In the genomic region with DNA sequence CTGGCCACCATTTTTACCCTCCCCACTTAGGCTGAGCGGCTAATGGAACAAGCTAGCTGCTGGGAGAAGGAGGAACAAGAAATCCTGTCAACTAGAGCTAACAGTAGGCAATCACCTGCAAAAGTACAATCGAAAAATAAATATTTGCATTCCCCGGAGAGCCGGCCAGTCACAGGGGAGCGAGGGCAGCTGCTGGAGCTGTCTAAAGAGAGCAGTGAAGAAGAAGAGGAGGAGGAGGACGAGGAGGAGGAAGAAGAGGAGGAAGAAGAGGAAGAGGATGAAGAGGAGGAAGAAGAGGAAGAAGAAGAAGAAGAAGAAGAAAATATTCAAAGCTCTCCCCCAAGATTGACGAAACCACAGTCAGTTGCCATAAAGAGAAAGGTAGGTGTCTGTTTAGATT, we compare ENCODE assay signal across 8 cellular contexts.
DNase-seq lines count a peak whose midpoint lies in the region; ATAC-seq lines count a peak whose summit lies in the region.

No MANE protein-coding gene starts in this region.

- H3K4me3 Mint-ChIP-seq in activated T-cell treated with anti-CD3 and anti-CD28 coated beads, Interleukin-2, amount 50 U/mL, for 24 hours: no peak overlapping the region
- H3K4me3 Mint-ChIP-seq in dendritic cell treated with granulocyte-macrophage colony-stimulating factor and Interleukin-4, amounts not matched to agents 40 ng/mL and 50 ng/mL, for 4 days: no peak overlapping the region

- no peak for ATAC-seq in HG02981 (IDR thresholded peaks at IDR 0.05; ENCODE audit: unreplicated experiment)
- ATAC-seq in HG03457 (IDR thresholded peaks at IDR 0.05; ENCODE audit: unreplicated experiment): no peak

- H3K36me3 Mint-ChIP-seq in activated T-cell treated with anti-CD3 and anti-CD28 coated beads, Interleukin-2, amount 50 U/mL, for 24 hours (ENCODE audit: low read depth): peaks cover 61% of the 10 kb centered on the region
- peaks cover 48% of the 10 kb centered on the region for H3K36me3 Mint-ChIP-seq in dendritic cell treated with granulocyte-macrophage colony-stimulating factor and Interleukin-4, amounts not matched to agents 40 ng/mL and 50 ng/mL, for 4 days (ENCODE audit: low read depth)

- no peak for DNase-seq in activated T-cell treated with anti-CD3 and anti-CD28 coated beads, Interleukin-2, amount 50 U/mL, for 24 hours
- DNase-seq in activated T-cell treated with anti-CD3 and anti-CD28 coated beads for 4 hours (no peak), NCI-H2081 treated with DMSO at 0.1 percent for 48 hours (lab: John Stamatoyannopoulos, UW) (peak; percentile 30), substantia nigra (lab: John Stamatoyannopoulos, UW) (no peak), RKO (ENCODE audit: low spot score) (no peak)

- no peaks in the 10 kb centered on the region for H3K9me3 Mint-ChIP-seq in activated T-cell treated with anti-CD3 and anti-CD28 coated beads, Interleukin-2, amount 50 U/mL, for 24 hours
- no peaks in the 10 kb centered on the region for H3K9me3 Mint-ChIP-seq in dendritic cell treated with granulocyte-macrophage colony-stimulating factor and Interleukin-4, amounts not matched to agents 40 ng/mL and 50 ng/mL, for 4 days

- intact Hi-C loops in dendritic cell treated with granulocyte-macrophage colony-stimulating factor and Interleukin-4, amounts not matched to agents 40 ng/mL and 50 ng/mL, for 4 days (cut with micrococcal nuclease): loop anchor here (5.0 kb wide), 1 partner anchor 755 kb away; no protein-coding TSS in a partner anchor

- H3K4me1 Mint-ChIP-seq in activated T-cell treated with anti-CD3 and anti-CD28 coated beads, Interleukin-2, amount 50 U/mL, for 24 hours (ENCODE audit: low read depth): peaks cover 37% of the 10 kb centered on the region
- H3K4me1 Mint-ChIP-seq in dendritic cell treated with granulocyte-macrophage colony-stimulating factor and Interleukin-4, amounts not matched to agents 40 ng/mL and 50 ng/mL, for 4 days (ENCODE audit: low read depth): peaks cover 9% of the 10 kb centered on the region

- no peaks in the 10 kb centered on the region for H3K27me3 Mint-ChIP-seq in activated T-cell treated with anti-CD3 and anti-CD28 coated beads, Interleukin-2, amount 50 U/mL, for 24 hours
- H3K27me3 Mint-ChIP-seq in dendritic cell treated with granulocyte-macrophage colony-stimulating factor and Interleukin-4, amounts not matched to agents 40 ng/mL and 50 ng/mL, for 4 days: no peaks in the 10 kb centered on the region

- peak overlapping the region; percentile 2 for H3K27ac ChIP-seq in substantia nigra (ENCODE audit: low read depth, low read length, poor library complexity, severe bottlenecking)

- peak overlapping the region; percentile 39 for H3K27ac Mint-ChIP-seq in activated T-cell treated with anti-CD3 and anti-CD28 coated beads, Interleukin-2, amount 50 U/mL, for 24 hours
- H3K27ac Mint-ChIP-seq in dendritic cell treated with granulocyte-macrophage colony-stimulating factor and Interleukin-4, amounts not matched to agents 40 ng/mL and 50 ng/mL, for 4 days: peak overlapping the region; percentile 2
